9 cellular contexts compared by ENCODE assay signal in genomic region chr5:151699071-151699901, GRCh38. TPM values are rescaled to one million over a fixed set of nuclear protein-coding genes. Genes with fewer than 3 reads are reported as not detected.
DNase-seq lines count a peak whose midpoint lies in the region; ATAC-seq and TF ChIP-seq lines count a peak whose summit lies in the region.
"Had no signal": no experiment of that assay in that cellular context is flagged by ENCODE, and none has a peak within 500 bp of the region (broad histone marks: within the 10 kb centered on the region; RNA-seq: fewer than 3 reads in every experiment).

No MANE protein-coding gene starts in this region.

- H3K9ac ChIP-seq in mucosa of stomach (ENCODE audit: low read length), result peak overlapping the region; percentile 22
- H3K9ac ChIP-seq: KMS-11 had no signal

- DNase-seq in NCI-H2227 (lab: John Stamatoyannopoulos, UW; ENCODE audit: unreplicated experiment), result peak; percentile 4
- no peak for DNase-seq in NCI-H2227 treated with DMSO at 0.1 percent for 48 hours (lab: John Stamatoyannopoulos, UW)
- DNase-seq in epithelial cell of proximal tubule (ENCODE audit: low read depth), result peak; percentile 91
- no peak for DNase-seq in NCI-H1694 (lab: John Stamatoyannopoulos, UW)
- DNase-seq in DMS53 (lab: John Stamatoyannopoulos, UW), result no peak
- no peak for DNase-seq in NCI-H1417 treated with DMSO at 0.1 percent for 48 hours (lab: John Stamatoyannopoulos, UW)

- no peaks in the 10 kb centered on the region for H3K9me3 ChIP-seq in mucosa of stomach (ENCODE audit: control insufficient read depth, low read length)

- no peaks in the 10 kb centered on the region for H3K27me3 ChIP-seq in mucosa of stomach (ENCODE audit: control insufficient read depth, insufficient read depth, low read length)

- H3K36me3 ChIP-seq in mucosa of stomach (ENCODE audit: control insufficient read depth, insufficient read depth, low read length), result no peaks in the 10 kb centered on the region

- no peak for ATAC-seq in HG02884 (IDR thresholded peaks at IDR 0.05; ENCODE audit: unreplicated experiment)

- H3K4me3 ChIP-seq in epithelial cell of proximal tubule (ENCODE audit: low read depth, low read length) (no peak overlapping the region), mucosa of stomach (ENCODE audit: low read length) (no peak overlapping the region)

- TF ChIP-seq CTCF in epithelial cell of proximal tubule (conservative IDR thresholded peaks at IDR 0.05; ENCODE audit: low read depth, low read length), result no peak

- H3K4me1 ChIP-seq in mucosa of stomach (ENCODE audit: control insufficient read depth, insufficient read depth, low read length), result peaks cover 11% of the 10 kb centered on the region

RNA-seq across cellular contexts. Expression of gene SPARC, which starts 12.6 kb away (rescaled TPM):
- total RNA-seq in epithelial cell of proximal tubule, result 165 and 199 TPM in 2 replicates

RNA-seq across cellular contexts. Expression of gene ATOX1, which starts 59.1 kb away (rescaled TPM):
- 146 and 222 TPM in 2 replicates for total RNA-seq in epithelial cell of proximal tubule

Comparison
In these comparisons a context has a peak if more than half of its experiments do, and no peak if none do; other contexts are left out.
1. DNase-seq: peak in NCI-H2227 (single experiment) and epithelial cell of proximal tubule (single experiment); none in NCI-H2227 treated with DMSO at 0.1 percent for 48 hours (single experiment), NCI-H1694 (single experiment), DMS53 (single experiment) and NCI-H1417 treated with DMSO at 0.1 percent for 48 hours (single experiment).